ENCODE assay signal across 27 cellular contexts in the genomic region with DNA sequence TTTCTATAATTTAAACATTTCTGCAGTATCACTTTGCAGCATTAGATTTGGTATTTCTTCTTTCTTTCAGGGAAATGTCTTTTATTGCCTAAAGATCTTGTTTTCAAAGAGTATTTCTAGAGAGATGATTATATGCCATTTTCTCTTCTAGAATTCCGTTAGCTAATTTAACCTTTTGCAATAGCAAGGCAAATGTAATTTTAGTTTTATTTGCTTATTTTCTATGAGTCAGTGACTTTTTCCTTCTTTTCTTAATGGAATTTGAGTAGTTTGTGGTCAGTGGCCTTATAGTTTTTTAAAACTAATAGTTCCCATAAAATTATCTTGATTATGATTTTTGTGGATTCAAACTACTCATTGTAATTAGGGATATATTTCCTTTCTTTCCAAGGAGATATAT.
"Had no signal": no experiment of that assay in that cellular context is flagged by ENCODE, and none has a peak within 500 bp of the region (broad histone marks: within the 10 kb centered on the region; RNA-seq: fewer than 3 reads in every experiment).

No MANE protein-coding gene starts in this region.

- H3K9me3 Mint-ChIP-seq: effector memory CD8-positive, alpha-beta T cell; nephron; neural progenitor cell; stimulated activated memory B cell treated with anti-CD40 and anti-IgM and Interleukin-4, amounts not matched to agents 10 μg/mL and 1 μg/mL and 100 μg/mL, for 72 hours; stimulated activated naive CD8-positive, alpha-beta T cell treated with anti-CD3 and anti-CD28 coated beads, Interleukin-15, Interleukin-2, amounts not matched to agents 100 ng/mL and 50 ng/mL, for 24 hours had no signal

- H2AFZ ChIP-seq: hepatocyte, neural progenitor cell had no signal

- H3K27ac ChIP-seq: coronary artery, esophagus squamous epithelium, gastrocnemius medialis, hepatocyte, left lung, neural progenitor cell, prostate gland, right atrium auricular region, suprapubic skin, thyroid gland, vagina had no signal

- H3K36me3 ChIP-seq: gastrocnemius medialis, prostate gland had no signal

- FAIRE-seq: endometrium, kidney had no signal

- H3K4me2 ChIP-seq: hepatocyte, neural progenitor cell had no signal

- H3K9ac ChIP-seq: neural progenitor cell had no signal

- H3K27me3 Mint-ChIP-seq: effector memory CD8-positive, alpha-beta T cell; naive thymus-derived CD4-positive, alpha-beta T cell; stimulated activated memory B cell treated with anti-CD40 and anti-IgM and Interleukin-4, amounts not matched to agents 10 μg/mL and 1 μg/mL and 100 μg/mL, for 72 hours; stimulated activated naive CD8-positive, alpha-beta T cell treated with anti-CD3 and anti-CD28 coated beads, Interleukin-15, Interleukin-2, amounts not matched to agents 100 ng/mL and 50 ng/mL, for 24 hours had no signal

- H3K4me3 ChIP-seq: coronary artery, esophagus squamous epithelium, gastrocnemius medialis, hepatocyte, left lung, neural progenitor cell, prostate gland, right atrium auricular region, suprapubic skin, thyroid gland, vagina had no signal

- H3K9me3 ChIP-seq: esophagus squamous epithelium, gastrocnemius medialis, left lung, prostate gland, right atrium auricular region, suprapubic skin, thyroid gland, vagina had no signal

- H3K27ac Mint-ChIP-seq: effector memory CD8-positive, alpha-beta T cell; naive thymus-derived CD4-positive, alpha-beta T cell; nephron; neural progenitor cell; stimulated activated memory B cell treated with anti-CD40 and anti-IgM and Interleukin-4, amounts not matched to agents 10 μg/mL and 1 μg/mL and 100 μg/mL, for 72 hours; stimulated activated naive CD8-positive, alpha-beta T cell treated with anti-CD3 and anti-CD28 coated beads, Interleukin-15, Interleukin-2, amounts not matched to agents 100 ng/mL and 50 ng/mL, for 24 hours had no signal

- H3K4me1 ChIP-seq: left lung, prostate gland had no signal

- H3K4me3 Mint-ChIP-seq: effector memory CD8-positive, alpha-beta T cell; naive thymus-derived CD4-positive, alpha-beta T cell; nephron; neural progenitor cell; stimulated activated memory B cell treated with anti-CD40 and anti-IgM and Interleukin-4, amounts not matched to agents 10 μg/mL and 1 μg/mL and 100 μg/mL, for 72 hours; stimulated activated naive CD8-positive, alpha-beta T cell treated with anti-CD3 and anti-CD28 coated beads, Interleukin-15, Interleukin-2, amounts not matched to agents 100 ng/mL and 50 ng/mL, for 24 hours had no signal

- DNase-seq: effector memory CD8-positive, alpha-beta T cell; erythroblast; esophagus squamous epithelium; foreskin fibroblast; gastrocnemius medialis; head of caudate nucleus; kidney; left lung; mesenchymal stem cell; midbrain; naive thymus-derived CD4-positive, alpha-beta T cell; stimulated activated CD4-positive, alpha-beta T cell treated with anti-CD3 and anti-CD28 coated beads, Interleukin-2, amount 100 ng/mL, for 24 hours; stimulated activated CD4-positive, alpha-beta T cell treated with anti-CD3 and anti-CD28 coated beads, Interleukin-4, amount 100 ng/mL, for 24 hours; thyroid gland; trophoblast cell had no signal

- H3K4me1 Mint-ChIP-seq: neural progenitor cell; stimulated activated memory B cell treated with anti-CD40 and anti-IgM and Interleukin-4, amounts not matched to agents 10 μg/mL and 1 μg/mL and 100 μg/mL, for 72 hours had no signal

- ATAC-seq: effector memory CD8-positive, alpha-beta T cell; gastrocnemius medialis; left lung; naive thymus-derived CD4-positive, alpha-beta T cell; sciatic nerve; stimulated activated memory B cell treated with anti-CD40 and anti-IgM and Interleukin-4, amounts not matched to agents 10 μg/mL and 1 μg/mL and 100 μg/mL, for 72 hours had no signal

- H3K79me2 ChIP-seq: hepatocyte had no signal

- H3K27me3 ChIP-seq: esophagus squamous epithelium, gastrocnemius medialis, hepatocyte, left lung, neural progenitor cell, right atrium auricular region, suprapubic skin, thyroid gland, vagina had no signal
